2 cellular contexts compared by ENCODE assay signal in the genomic region with DNA sequence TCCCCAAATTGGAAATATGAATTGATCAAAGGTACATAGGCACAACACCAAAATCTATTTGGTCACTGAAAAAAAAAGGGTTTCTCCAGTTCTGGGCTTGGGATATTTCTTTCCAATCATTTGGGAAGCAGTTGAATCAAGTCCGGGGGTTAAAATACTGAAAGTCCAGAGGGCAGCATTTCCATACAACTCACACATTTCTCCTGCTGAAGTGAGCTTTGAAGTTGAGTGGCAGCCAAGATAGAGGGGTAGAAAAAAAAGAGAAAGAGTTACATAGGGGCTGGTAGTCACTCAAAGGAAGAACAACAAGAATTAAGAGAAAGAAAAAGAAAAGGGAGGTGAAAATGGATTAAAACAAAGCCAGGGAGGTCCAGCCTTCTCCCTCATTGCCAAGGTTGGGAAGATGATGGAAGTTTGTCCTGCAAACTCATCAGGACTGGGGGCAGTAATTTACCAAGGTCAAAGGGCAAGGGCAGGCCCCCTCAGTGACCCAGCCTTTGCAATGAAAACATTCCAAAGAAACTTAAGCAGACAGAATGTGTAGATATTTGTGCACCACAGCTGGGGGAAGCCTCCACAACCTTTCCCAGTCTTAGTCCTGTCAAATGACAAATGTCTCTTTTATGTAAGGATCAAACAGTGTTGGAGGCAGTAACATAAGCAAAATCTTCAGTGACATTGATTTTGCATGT.
TF ChIP-seq lines count a peak whose summit lies in the region.

No MANE protein-coding gene starts in this region.

TF ChIP-seq in GM23338, 12 proteins besides CTCF, POLR2A, EP300 and RAD21:
- TF ChIP-seq CREB1 (CRISPR knock-in tag; IDR thresholded peaks at IDR 0.05; ENCODE audit: low read depth) (no peak), STAT1 (IDR thresholded peaks at IDR 0.05; ENCODE audit: unreplicated experiment) (no peak), JUNB (IDR thresholded peaks at IDR 0.05; ENCODE audit: unreplicated experiment) (no peak), ZNF114 (CRISPR knock-in tag; IDR thresholded peaks at IDR 0.05) (no peak)
- TF ChIP-seq, protein P1, sequence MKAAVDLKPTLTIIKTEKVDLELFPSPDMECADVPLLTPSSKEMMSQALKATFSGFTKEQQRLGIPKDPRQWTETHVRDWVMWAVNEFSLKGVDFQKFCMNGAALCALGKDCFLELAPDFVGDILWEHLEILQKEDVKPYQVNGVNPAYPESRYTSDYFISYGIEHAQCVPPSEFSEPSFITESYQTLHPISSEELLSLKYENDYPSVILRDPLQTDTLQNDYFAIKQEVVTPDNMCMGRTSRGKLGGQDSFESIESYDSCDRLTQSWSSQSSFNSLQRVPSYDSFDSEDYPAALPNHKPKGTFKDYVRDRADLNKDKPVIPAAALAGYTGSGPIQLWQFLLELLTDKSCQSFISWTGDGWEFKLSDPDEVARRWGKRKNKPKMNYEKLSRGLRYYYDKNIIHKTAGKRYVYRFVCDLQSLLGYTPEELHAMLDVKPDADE (IDR thresholded peaks at IDR 0.05): no peak

TF ChIP-seq in K562, 482 proteins besides CTCF, POLR2A, EP300 and RAD21 (continues in another document):
- no peak for TF ChIP-seq NR4A1 (CRISPR knock-in tag; IDR thresholded peaks at IDR 0.05)
- TF ChIP-seq NR4A1 (tag; IDR thresholded peaks at IDR 0.05): peak; percentile 73; the same call in 1 of the 2 replicates
- TF ChIP-seq, protein P2, sequence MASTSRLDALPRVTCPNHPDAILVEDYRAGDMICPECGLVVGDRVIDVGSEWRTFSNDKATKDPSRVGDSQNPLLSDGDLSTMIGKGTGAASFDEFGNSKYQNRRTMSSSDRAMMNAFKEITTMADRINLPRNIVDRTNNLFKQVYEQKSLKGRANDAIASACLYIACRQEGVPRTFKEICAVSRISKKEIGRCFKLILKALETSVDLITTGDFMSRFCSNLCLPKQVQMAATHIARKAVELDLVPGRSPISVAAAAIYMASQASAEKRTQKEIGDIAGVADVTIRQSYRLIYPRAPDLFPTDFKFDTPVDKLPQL (IDR thresholded peaks at IDR 0.05; ENCODE audit: extremely low read depth, insufficient read length): no peak
- 0 out of 2 replicates have a peak, but pooled peaks have one; percentile 24 for TF ChIP-seq CXXC5 (CRISPR knock-in tag; IDR thresholded peaks at IDR 0.05)
- no peak for TF ChIP-seq ZNF830 (CRISPR knock-in tag; IDR thresholded peaks at IDR 0.05)
- TF ChIP-seq, protein P3, sequence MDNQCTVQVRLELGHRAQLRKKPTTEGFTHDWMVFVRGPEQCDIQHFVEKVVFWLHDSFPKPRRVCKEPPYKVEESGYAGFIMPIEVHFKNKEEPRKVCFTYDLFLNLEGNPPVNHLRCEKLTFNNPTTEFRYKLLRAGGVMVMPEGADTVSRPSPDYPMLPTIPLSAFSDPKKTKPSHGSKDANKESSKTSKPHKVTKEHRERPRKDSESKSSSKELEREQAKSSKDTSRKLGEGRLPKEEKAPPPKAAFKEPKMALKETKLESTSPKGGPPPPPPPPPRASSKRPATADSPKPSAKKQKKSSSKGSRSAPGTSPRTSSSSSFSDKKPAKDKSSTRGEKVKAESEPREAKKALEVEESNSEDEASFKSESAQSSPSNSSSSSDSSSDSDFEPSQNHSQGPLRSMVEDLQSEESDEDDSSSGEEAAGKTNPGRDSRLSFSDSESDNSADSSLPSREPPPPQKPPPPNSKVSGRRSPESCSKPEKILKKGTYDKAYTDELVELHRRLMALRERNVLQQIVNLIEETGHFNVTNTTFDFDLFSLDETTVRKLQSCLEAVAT (IDR thresholded peaks at IDR 0.05): 0 out of 4 replicates have a peak, but pooled peaks of 1 of the 2 experiments have one; percentile 49
- TF ChIP-seq, protein P4, sequence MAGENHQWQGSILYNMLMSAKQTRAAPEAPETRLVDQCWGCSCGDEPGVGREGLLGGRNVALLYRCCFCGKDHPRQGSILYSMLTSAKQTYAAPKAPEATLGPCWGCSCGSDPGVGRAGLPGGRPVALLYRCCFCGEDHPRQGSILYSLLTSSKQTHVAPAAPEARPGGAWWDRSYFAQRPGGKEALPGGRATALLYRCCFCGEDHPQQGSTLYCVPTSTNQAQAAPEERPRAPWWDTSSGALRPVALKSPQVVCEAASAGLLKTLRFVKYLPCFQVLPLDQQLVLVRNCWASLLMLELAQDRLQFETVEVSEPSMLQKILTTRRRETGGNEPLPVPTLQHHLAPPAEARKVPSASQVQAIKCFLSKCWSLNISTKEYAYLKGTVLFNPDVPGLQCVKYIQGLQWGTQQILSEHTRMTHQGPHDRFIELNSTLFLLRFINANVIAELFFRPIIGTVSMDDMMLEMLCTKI (IDR thresholded peaks at IDR 0.05; ENCODE audit: partially characterized antibody): no peak
- TF ChIP-seq ZNF551 (CRISPR knock-in tag; IDR thresholded peaks at IDR 0.05): no peak
- peak; percentile 41; the same call in 1 of the 2 replicates for TF ChIP-seq NFRKB (IDR thresholded peaks at IDR 0.05; ENCODE audit: low read depth)
- TF ChIP-seq, protein P5, sequence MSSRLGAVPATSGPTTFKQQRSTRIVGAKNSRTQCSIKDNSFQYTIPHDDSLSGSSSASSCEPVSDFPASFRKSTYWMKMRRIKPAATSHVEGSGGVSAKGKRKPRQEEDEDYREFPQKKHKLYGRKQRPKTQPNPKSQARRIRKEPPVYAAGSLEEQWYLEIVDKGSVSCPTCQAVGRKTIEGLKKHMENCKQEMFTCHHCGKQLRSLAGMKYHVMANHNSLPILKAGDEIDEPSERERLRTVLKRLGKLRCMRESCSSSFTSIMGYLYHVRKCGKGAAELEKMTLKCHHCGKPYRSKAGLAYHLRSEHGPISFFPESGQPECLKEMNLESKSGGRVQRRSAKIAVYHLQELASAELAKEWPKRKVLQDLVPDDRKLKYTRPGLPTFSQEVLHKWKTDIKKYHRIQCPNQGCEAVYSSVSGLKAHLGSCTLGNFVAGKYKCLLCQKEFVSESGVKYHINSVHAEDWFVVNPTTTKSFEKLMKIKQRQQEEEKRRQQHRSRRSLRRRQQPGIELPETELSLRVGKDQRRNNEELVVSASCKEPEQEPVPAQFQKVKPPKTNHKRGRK (tag; IDR thresholded peaks at IDR 0.05): peak; percentile 61
- peak; percentile 60; the same call in 1 of the 2 replicates for TF ChIP-seq ZNF12 (CRISPR knock-in tag; IDR thresholded peaks at IDR 0.05)
- 0 out of 4 replicates have a peak, but pooled peaks of 1 of the 2 experiments have one; percentile 11 for TF ChIP-seq MAZ (CRISPR knock-in tag; conservative IDR thresholded peaks at IDR 0.05 in 1 of 2, IDR thresholded peaks at IDR 0.05 in 1 of 2)
- 0 out of 2 replicates have a peak, but pooled peaks have one; percentile 29 for TF ChIP-seq NR2C2 (CRISPR knock-in tag; IDR thresholded peaks at IDR 0.05)
- TF ChIP-seq NR2C2 (tag; IDR thresholded peaks at IDR 0.05): peak; percentile 86
- TF ChIP-seq, protein P6, sequence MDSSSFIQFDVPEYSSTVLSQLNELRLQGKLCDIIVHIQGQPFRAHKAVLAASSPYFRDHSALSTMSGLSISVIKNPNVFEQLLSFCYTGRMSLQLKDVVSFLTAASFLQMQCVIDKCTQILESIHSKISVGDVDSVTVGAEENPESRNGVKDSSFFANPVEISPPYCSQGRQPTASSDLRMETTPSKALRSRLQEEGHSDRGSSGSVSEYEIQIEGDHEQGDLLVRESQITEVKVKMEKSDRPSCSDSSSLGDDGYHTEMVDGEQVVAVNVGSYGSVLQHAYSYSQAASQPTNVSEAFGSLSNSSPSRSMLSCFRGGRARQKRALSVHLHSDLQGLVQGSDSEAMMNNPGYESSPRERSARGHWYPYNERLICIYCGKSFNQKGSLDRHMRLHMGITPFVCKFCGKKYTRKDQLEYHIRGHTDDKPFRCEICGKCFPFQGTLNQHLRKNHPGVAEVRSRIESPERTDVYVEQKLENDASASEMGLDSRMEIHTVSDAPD (CRISPR knock-in tag; IDR thresholded peaks at IDR 0.05): no peak
- TF ChIP-seq NR2C1 (IDR thresholded peaks at IDR 0.05): peak; percentile 75
- TF ChIP-seq NR2C1 (tag; IDR thresholded peaks at IDR 0.05): peak; percentile 86
- TF ChIP-seq HDGF (IDR thresholded peaks at IDR 0.05): no peak
- TF ChIP-seq SMAD4 (CRISPR knock-in tag; conservative IDR thresholded peaks at IDR 0.05): 0 out of 2 replicates have a peak, but pooled peaks have one; percentile 55
- 0 out of 2 replicates have a peak, but pooled peaks have one; percentile 33 for TF ChIP-seq ZNF644 (tag; IDR thresholded peaks at IDR 0.05; ENCODE audit: low read depth)
- peak; percentile 34; the same call in 1 of the 2 replicates for TF ChIP-seq ZNF589 (CRISPR knock-in tag; IDR thresholded peaks at IDR 0.05; ENCODE audit: low read depth)
- TF ChIP-seq, protein P7, sequence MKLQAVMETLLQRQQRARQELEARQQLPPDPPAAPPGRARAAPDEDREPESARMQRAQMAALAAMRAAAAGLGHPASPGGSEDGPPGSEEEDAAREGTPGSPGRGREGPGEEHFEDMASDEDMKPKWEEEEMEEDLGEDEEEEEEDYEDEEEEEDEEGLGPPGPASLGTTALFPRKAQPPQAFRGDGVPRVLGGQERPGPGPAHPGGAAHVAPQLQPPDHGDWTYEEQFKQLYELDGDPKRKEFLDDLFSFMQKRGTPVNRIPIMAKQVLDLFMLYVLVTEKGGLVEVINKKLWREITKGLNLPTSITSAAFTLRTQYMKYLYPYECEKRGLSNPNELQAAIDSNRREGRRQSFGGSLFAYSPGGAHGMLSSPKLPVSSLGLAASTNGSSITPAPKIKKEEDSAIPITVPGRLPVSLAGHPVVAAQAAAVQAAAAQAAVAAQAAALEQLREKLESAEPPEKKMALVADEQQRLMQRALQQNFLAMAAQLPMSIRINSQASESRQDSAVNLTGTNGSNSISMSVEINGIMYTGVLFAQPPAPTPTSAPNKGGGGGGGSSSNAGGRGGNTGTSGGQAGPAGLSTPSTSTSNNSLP (IDR thresholded peaks at IDR 0.05; ENCODE audit: borderline replicate concordance, low read depth, low read length): 0 out of 2 replicates have a peak, but pooled peaks have one; percentile 35
- TF ChIP-seq ELF4 (CRISPR knock-in tag; IDR thresholded peaks at IDR 0.05): peak; percentile 18; the same call in 1 of the 2 replicates
- TF ChIP-seq ZNF696 (CRISPR knock-in tag; conservative IDR thresholded peaks at IDR 0.05): no peak
- TF ChIP-seq ZNF384 (IDR thresholded peaks at IDR 0.05; ENCODE audit: low read depth, low read length): peak; percentile 56; the same call in 1 of the 2 replicates
- 0 out of 2 replicates have a peak, but pooled peaks have one; percentile 9 for TF ChIP-seq CTBP1 (IDR thresholded peaks at IDR 0.05; ENCODE audit: borderline replicate concordance)
- TF ChIP-seq, protein P8, sequence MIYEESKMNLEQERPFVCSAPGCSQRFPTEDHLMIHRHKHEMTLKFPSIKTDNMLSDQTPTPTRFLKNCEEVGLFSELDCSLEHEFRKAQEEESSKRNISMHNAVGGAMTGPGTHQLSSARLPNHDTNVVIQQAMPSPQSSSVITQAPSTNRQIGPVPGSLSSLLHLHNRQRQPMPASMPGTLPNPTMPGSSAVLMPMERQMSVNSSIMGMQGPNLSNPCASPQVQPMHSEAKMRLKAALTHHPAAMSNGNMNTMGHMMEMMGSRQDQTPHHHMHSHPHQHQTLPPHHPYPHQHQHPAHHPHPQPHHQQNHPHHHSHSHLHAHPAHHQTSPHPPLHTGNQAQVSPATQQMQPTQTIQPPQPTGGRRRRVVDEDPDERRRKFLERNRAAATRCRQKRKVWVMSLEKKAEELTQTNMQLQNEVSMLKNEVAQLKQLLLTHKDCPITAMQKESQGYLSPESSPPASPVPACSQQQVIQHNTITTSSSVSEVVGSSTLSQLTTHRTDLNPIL (CRISPR knock-in tag; IDR thresholded peaks at IDR 0.05): no peak
- TF ChIP-seq, protein P9, sequence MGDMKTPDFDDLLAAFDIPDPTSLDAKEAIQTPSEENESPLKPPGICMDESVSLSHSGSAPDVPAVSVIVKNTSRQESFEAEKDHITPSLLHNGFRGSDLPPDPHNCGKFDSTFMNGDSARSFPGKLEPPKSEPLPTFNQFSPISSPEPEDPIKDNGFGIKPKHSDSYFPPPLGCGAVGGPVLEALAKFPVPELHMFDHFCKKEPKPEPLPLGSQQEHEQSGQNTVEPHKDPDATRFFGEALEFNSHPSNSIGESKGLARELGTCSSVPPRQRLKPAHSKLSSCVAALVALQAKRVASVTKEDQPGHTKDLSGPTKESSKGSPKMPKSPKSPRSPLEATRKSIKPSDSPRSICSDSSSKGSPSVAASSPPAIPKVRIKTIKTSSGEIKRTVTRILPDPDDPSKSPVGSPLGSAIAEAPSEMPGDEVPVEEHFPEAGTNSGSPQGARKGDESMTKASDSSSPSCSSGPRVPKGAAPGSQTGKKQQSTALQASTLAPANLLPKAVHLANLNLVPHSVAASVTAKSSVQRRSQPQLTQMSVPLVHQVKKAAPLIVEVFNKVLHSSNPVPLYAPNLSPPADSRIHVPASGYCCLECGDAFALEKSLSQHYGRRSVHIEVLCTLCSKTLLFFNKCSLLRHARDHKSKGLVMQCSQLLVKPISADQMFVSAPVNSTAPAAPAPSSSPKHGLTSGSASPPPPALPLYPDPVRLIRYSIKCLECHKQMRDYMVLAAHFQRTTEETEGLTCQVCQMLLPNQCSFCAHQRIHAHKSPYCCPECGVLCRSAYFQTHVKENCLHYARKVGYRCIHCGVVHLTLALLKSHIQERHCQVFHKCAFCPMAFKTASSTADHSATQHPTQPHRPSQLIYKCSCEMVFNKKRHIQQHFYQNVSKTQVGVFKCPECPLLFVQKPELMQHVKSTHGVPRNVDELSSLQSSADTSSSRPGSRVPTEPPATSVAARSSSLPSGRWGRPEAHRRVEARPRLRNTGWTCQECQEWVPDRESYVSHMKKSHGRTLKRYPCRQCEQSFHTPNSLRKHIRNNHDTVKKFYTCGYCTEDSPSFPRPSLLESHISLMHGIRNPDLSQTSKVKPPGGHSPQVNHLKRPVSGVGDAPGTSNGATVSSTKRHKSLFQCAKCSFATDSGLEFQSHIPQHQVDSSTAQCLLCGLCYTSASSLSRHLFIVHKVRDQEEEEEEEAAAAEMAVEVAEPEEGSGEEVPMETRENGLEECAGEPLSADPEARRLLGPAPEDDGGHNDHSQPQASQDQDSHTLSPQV (IDR thresholded peaks at IDR 0.05): 0 out of 2 replicates have a peak, but pooled peaks have one; percentile 7
- no peak for TF ChIP-seq HDAC6 (IDR thresholded peaks at IDR 0.05; ENCODE audit: low read depth, low read length)
- 0 out of 2 replicates have a peak, but pooled peaks have one; percentile 18 for TF ChIP-seq NFIC (IDR thresholded peaks at IDR 0.05)
- TF ChIP-seq, protein P10, sequence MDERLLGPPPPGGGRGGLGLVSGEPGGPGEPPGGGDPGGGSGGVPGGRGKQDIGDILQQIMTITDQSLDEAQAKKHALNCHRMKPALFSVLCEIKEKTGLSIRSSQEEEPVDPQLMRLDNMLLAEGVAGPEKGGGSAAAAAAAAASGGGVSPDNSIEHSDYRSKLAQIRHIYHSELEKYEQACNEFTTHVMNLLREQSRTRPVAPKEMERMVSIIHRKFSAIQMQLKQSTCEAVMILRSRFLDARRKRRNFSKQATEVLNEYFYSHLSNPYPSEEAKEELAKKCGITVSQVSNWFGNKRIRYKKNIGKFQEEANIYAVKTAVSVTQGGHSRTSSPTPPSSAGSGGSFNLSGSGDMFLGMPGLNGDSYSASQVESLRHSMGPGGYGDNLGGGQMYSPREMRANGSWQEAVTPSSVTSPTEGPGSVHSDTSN (CRISPR knock-in tag; IDR thresholded peaks at IDR 0.05; ENCODE audit: low read depth): no peak
- TF ChIP-seq, protein P10 (tag; conservative IDR thresholded peaks at IDR 0.05; ENCODE audit: low read depth): peak; percentile 64
